Comparison of ENCODE assay signal across 8 cellular contexts in genomic region chr14:34331728-34332623, GRCh38.
DNase-seq lines count a peak whose midpoint lies in the region; ATAC-seq and TF ChIP-seq lines count a peak whose summit lies in the region.

No MANE protein-coding gene starts in this region.

- no peaks in the 10 kb centered on the region for H3K27me3 Mint-ChIP-seq in Calu3 (ENCODE audit: unreplicated experiment)

- no peaks in the 10 kb centered on the region for H3K36me3 ChIP-seq in esophagus muscularis mucosa
- H3K36me3 ChIP-seq in tibial artery = no peaks in the 10 kb centered on the region

- TF ChIP-seq EP300 in esophagus muscularis mucosa (IDR thresholded peaks at IDR 0.05) = no peak

- DNase-seq in Calu3 = peak; percentile 84
- DNase-seq in NCI-H774 (lab: John Stamatoyannopoulos, UW) = peak; percentile 63
- peak in 2 of 3 experiments; percentile 29 to 34 for DNase-seq in activated CD8-positive, alpha-beta memory T cell treated with anti-CD3 and anti-CD28 coated beads for 48 hours (ENCODE audit: low read depth in 2 of 3, low spot score in 2 of 3)
- DNase-seq in esophagus muscularis mucosa (ENCODE audit: extremely low spot score) = peak; percentile 92
- peak in 30 of 56 donors; percentile 0 to 60 (median 9) for DNase-seq in nucleus accumbens (lab: John Stamatoyannopoulos, UW)
- DNase-seq in tibial artery = peak in 1 of 2 donors; percentile 37

- no peaks in the 10 kb centered on the region for H3K27me3 ChIP-seq in esophagus muscularis mucosa
- H3K27me3 ChIP-seq in tibial artery = no peaks in the 10 kb centered on the region

- H3K4me1 Mint-ChIP-seq in Calu3 (ENCODE audit: low read depth, unreplicated experiment) = peaks cover 16% of the 10 kb centered on the region

- H3K4me3 Mint-ChIP-seq in Calu3 (ENCODE audit: low read depth, unreplicated experiment) = no peak overlapping the region

- H3K27ac ChIP-seq in esophagus muscularis mucosa (replicated peaks in 1 of 4) (no peak overlapping the region), tibial artery (no peak overlapping the region)

- H3K4me1 ChIP-seq in esophagus muscularis mucosa (peaks cover 0 to 40% (median 27%) of the 10 kb centered on the region in 4 donors), tibial artery (peaks cover 0 to 4% (median 0%) of the 10 kb centered on the region in 4 donors)

- H3K36me3 Mint-ChIP-seq in Calu3 (ENCODE audit: insufficient read depth, unreplicated experiment) = peaks cover 4% of the 10 kb centered on the region

- H3K9me3 ChIP-seq in esophagus muscularis mucosa (no peaks in the 10 kb centered on the region), tibial artery (no peaks in the 10 kb centered on the region)

- TF ChIP-seq POLR2A in esophagus muscularis mucosa (IDR thresholded peaks at IDR 0.05; ENCODE audit: low read depth) = no peak

- H3K4me3 ChIP-seq in esophagus muscularis mucosa (no peak overlapping the region), tibial artery (no peak overlapping the region)

- no TSS peak for BruUV-seq in Calu3 (replicated peaks; lab: Mats Ljungman, UMichigan)

- ATAC-seq in GM19452 (IDR thresholded peaks at IDR 0.05; ENCODE audit: unreplicated experiment) = peak; percentile 92
- ATAC-seq in HG03520 (IDR thresholded peaks at IDR 0.05; ENCODE audit: unreplicated experiment) = peak; percentile 93

- intact Hi-C loops in Calu3 (cut with micrococcal nuclease; ENCODE audit: unreplicated experiment) (loop anchor here (1.0 to 2.0 kb wide), 3 partner anchors 43 to 166 kb away; no protein-coding TSS in a partner anchor), esophagus muscularis mucosa (cut with DNase I) (no loop called here), tibial artery (cut with DNase I; ENCODE audit: low total_unique reads) (no loop called here)

- CTCF ChIA-PET in Calu3 (lab: Charles Lee) = interaction anchor here (0.8 to 2.6 kb wide), 11 partner anchors 9 to 173 kb away, joined by 3 to 43 read pairs (median 5); no protein-coding TSS in a partner anchor

- TF ChIP-seq CTCF in Calu3 (IDR thresholded peaks at IDR 0.05; ENCODE audit: unreplicated experiment) = peak; percentile 65
- peak; percentile 48 to 72 (median 52) for TF ChIP-seq CTCF in esophagus muscularis mucosa (IDR thresholded peaks at IDR 0.05)
- peak; percentile 38 to 43 for TF ChIP-seq CTCF in tibial artery (IDR thresholded peaks at IDR 0.05)

- peak overlapping the region; percentile 72 for H3K27ac Mint-ChIP-seq in Calu3 (ENCODE audit: unreplicated experiment)

- WGBS in esophagus muscularis mucosa = 70% methylated on average over 9 of the region's 9 CpGs

- H3K9me3 Mint-ChIP-seq in Calu3 (ENCODE audit: low read depth, unreplicated experiment) = no peaks in the 10 kb centered on the region
